Comparison of ENCODE assay signal across 15 cellular contexts in genomic region chr11:95363710-95364109, GRCh38.
DNase-seq lines count a peak whose midpoint lies in the region; ATAC-seq and TF ChIP-seq lines count a peak whose summit lies in the region.
"Had no signal": no experiment of that assay in that cellular context is flagged by ENCODE, and none has a peak within 500 bp of the region (broad histone marks: within the 10 kb centered on the region; RNA-seq: fewer than 3 reads in every experiment).

No MANE protein-coding gene starts in this region.

- DNase-seq in ELF-1 (ENCODE audit: low read depth, low spot score) (peak; percentile 78), NCI-H1417 treated with DMSO at 0.1 percent for 48 hours (lab: John Stamatoyannopoulos, UW) (peak; percentile 38), NT2/D1 (ENCODE audit: low read depth, low spot score) (peak; percentile 47), nephron progenitor cell (peak; percentile 29), HPDE6-E6E7 (ENCODE audit: extremely low spot score) (no peak), hypothalamus (lab: John Stamatoyannopoulos, UW) (no peak), Right ventricle myocardium superior (no peak)
- DNase-seq: activated B cell treated with CpG ODN at 0.5 μM for 24 hours, activated gamma-delta T cell, erythroblast, head of caudate nucleus, T-cell had no signal

- H3K9me3 Mint-ChIP-seq in nephron progenitor cell: no peaks in the 10 kb centered on the region
- H3K9me3 Mint-ChIP-seq: activated B cell treated with CpG ODN at 0.5 μM for 24 hours, IgD-negative memory B cell, T-cell had no signal

- H3K27me3 ChIP-seq in NT2/D1 (ENCODE audit: insufficient read depth, insufficient read length): no peaks in the 10 kb centered on the region
- H3K27me3 ChIP-seq: BLaER1 treated with 17β-estradiol and CSF1 and Interleukin-3, amounts not matched to agents 10 nM and 100 nM had no signal

- peaks cover 60% of the 10 kb centered on the region for H3K4me1 Mint-ChIP-seq in nephron progenitor cell

- no peak overlapping the region for H3K4me3 ChIP-seq in NT2/D1 (ENCODE audit: insufficient read length, low read depth)
- H3K4me3 ChIP-seq: BLaER1 treated with 17β-estradiol and CSF1 and Interleukin-3, amounts not matched to agents 10 nM and 100 nM had no signal

- H3K27me3 Mint-ChIP-seq in nephron progenitor cell (ENCODE audit: low read depth, poor library complexity): peaks cover 3% of the 10 kb centered on the region
- H3K27me3 Mint-ChIP-seq: activated B cell treated with CpG ODN at 0.5 μM for 24 hours, IgD-negative memory B cell, T-cell had no signal

- no peaks in the 10 kb centered on the region for H3K36me3 Mint-ChIP-seq in nephron progenitor cell (ENCODE audit: low read depth)
- H3K36me3 Mint-ChIP-seq: IgD-negative memory B cell, T-cell had no signal

- no peak overlapping the region for H3K9ac ChIP-seq in NT2/D1 (ENCODE audit: insufficient read length, low read depth)
- H3K9ac ChIP-seq: BLaER1 treated with 17β-estradiol and CSF1 and Interleukin-3, amounts not matched to agents 10 nM and 100 nM had no signal

- no peaks in the 10 kb centered on the region for H3K4me1 ChIP-seq in NT2/D1 (ENCODE audit: insufficient read depth, insufficient read length)

- no peak overlapping the region for H3K27ac Mint-ChIP-seq in nephron progenitor cell
- H3K27ac Mint-ChIP-seq: activated B cell treated with CpG ODN at 0.5 μM for 24 hours, IgD-negative memory B cell, T-cell had no signal

- no peak for TF ChIP-seq CTCF in nephron progenitor cell (IDR thresholded peaks at IDR 0.05)

- H3K4me3 Mint-ChIP-seq in nephron progenitor cell: no peak overlapping the region
- H3K4me3 Mint-ChIP-seq: activated B cell treated with CpG ODN at 0.5 μM for 24 hours, IgD-negative memory B cell, T-cell had no signal

- no peaks in the 10 kb centered on the region for H3K36me3 ChIP-seq in NT2/D1 (ENCODE audit: insufficient read depth, insufficient read length, low read length)
- H3K36me3 ChIP-seq: BLaER1 treated with 17β-estradiol and CSF1 and Interleukin-3, amounts not matched to agents 10 nM and 100 nM had no signal

- ATAC-seq in HG03457 (IDR thresholded peaks at IDR 0.05; ENCODE audit: unreplicated experiment): no peak
- ATAC-seq in Right ventricle myocardium superior (ENCODE audit: poor library complexity): no peak
- ATAC-seq: T-cell had no signal

- intact Hi-C loops in Right ventricle myocardium superior (cut with DNase I): no loop called here

- H3K9me3 ChIP-seq in NT2/D1 (ENCODE audit: insufficient read depth, low read length): no peaks in the 10 kb centered on the region

Comparison
In these comparisons a context has a peak if more than half of its experiments do, and no peak if none do; other contexts are left out.
1. DNase-seq: peak in ELF-1 (single experiment), NCI-H1417 treated with DMSO at 0.1 percent for 48 hours (single experiment), NT2/D1 (single experiment) and nephron progenitor cell (single experiment); none in HPDE6-E6E7 (single experiment), hypothalamus (0 of 51) and Right ventricle myocardium superior (single experiment).